1 cellular context compared by ENCODE assay signal in the genomic region with DNA sequence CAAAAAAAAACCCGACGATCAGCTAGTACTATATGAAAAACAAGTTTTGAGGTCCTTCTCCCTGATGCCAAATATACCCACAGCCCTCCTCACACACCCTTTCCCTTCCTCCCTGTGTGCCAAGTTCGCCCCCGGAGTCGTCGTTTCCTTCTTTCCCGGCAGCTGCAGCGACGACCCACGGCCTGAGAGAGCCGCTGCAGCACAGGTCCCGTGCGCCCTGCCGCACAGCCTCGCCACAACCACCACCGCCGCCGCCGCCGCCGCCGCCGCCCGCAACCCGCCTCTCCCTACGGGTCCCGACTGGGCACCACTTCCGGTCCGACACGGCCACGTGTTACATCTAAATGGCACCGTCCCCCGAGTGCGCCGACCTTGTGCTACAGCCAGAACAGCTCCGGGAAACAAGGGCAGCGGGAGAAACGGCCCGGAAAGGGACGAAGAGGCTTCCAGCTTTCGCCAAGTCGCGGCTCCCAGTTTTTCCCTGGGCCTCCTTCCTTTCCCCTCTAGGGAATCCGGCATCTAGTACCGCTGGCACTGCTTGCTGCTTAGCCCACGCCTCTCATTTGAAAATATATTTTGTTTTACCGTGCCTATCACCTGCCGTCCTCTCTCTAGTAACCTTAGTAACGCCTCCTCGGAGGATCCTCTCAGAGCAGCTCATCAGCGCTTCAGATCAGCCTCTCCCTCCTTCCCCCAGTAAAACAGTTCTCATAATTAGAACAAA.
TF ChIP-seq lines count a peak whose summit lies in the region.

A gene with protein sequence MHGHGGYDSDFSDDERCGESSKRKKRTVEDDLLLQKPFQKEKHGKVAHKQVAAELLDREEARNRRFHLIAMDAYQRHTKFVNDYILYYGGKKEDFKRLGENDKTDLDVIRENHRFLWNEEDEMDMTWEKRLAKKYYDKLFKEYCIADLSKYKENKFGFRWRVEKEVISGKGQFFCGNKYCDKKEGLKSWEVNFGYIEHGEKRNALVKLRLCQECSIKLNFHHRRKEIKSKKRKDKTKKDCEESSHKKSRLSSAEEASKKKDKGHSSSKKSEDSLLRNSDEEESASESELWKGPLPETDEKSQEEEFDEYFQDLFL (minus strand): TSS at position 315 of the 724 bp plus-strand sequence. CDS start 2,486 bp downstream, outside the sequence.

TF ChIP-seq in HepG2, 621 proteins besides CTCF, POLR2A, EP300 and RAD21 (continued from another document and continues in another):
- TF ChIP-seq NFE2L1 (CRISPR knock-in tag; IDR thresholded peaks at IDR 0.05; ENCODE audit: borderline replicate concordance) (no peak), GATAD1 (CRISPR knock-in tag; IDR thresholded peaks at IDR 0.05) (peak; percentile 96), ZSCAN12 (CRISPR knock-in tag; IDR thresholded peaks at IDR 0.05) (no peak), WIZ (CRISPR knock-in tag; IDR thresholded peaks at IDR 0.05) (peak; percentile 84; the same call in 1 of the 2 replicates), CREB1 (IDR thresholded peaks at IDR 0.05) (peak; percentile 72), CREB1 (CRISPR knock-in tag; IDR thresholded peaks at IDR 0.05) (peak; percentile 67), ZNF326 (CRISPR knock-in tag; IDR thresholded peaks at IDR 0.05; ENCODE audit: borderline replicate concordance) (no peak), REL (CRISPR knock-in tag; conservative IDR thresholded peaks at IDR 0.05) (peak; percentile 87), SRSF1 (optimal IDR thresholded peaks at IDR 0.05; ENCODE audit: low read depth, low read length) (no peak), ZNF678 (CRISPR knock-in tag; IDR thresholded peaks at IDR 0.05) (peak; percentile 47; the same call in 1 of the 2 replicates), RBM22 (optimal IDR thresholded peaks at IDR 0.05; ENCODE audit: low read length) (peak; percentile 58), BCL6 (CRISPR knock-in tag; IDR thresholded peaks at IDR 0.05) (peak; percentile 82), ZNF766 (CRISPR knock-in tag; IDR thresholded peaks at IDR 0.05; ENCODE audit: borderline replicate concordance) (peak; percentile 77; the same call in 1 of the 2 replicates), MAFG (CRISPR knock-in tag; IDR thresholded peaks at IDR 0.05) (no peak), ZSCAN25 (CRISPR knock-in tag; IDR thresholded peaks at IDR 0.05) (peak; percentile 73), NR1H2 (CRISPR knock-in tag; IDR thresholded peaks at IDR 0.05; ENCODE audit: borderline replicate concordance, low read depth) (no peak), MAFF (IDR thresholded peaks at IDR 0.05; ENCODE audit: low read depth, low read length) (no peak), PHF8 (CRISPR knock-in tag; IDR thresholded peaks at IDR 0.05) (peak; percentile 84), SMARCE1 (IDR thresholded peaks at IDR 0.05; ENCODE audit: borderline replicate concordance) (no peak), GTF3A (CRISPR knock-in tag; conservative IDR thresholded peaks at IDR 0.05) (no peak), ZFY (CRISPR knock-in tag; IDR thresholded peaks at IDR 0.05) (peak; percentile 73), PHF21A (CRISPR knock-in tag; IDR thresholded peaks at IDR 0.05) (peak; percentile 79), LCORL (IDR thresholded peaks at IDR 0.05) (no peak), LCORL (CRISPR knock-in tag; IDR thresholded peaks at IDR 0.05) (peak; percentile 79), SKI (IDR thresholded peaks at IDR 0.05; ENCODE audit: partially characterized antibody) (peak; percentile 87), ZNF17 (CRISPR knock-in tag; IDR thresholded peaks at IDR 0.05) (no peak), ZNF446 (CRISPR knock-in tag; IDR thresholded peaks at IDR 0.05) (no peak), ARNTL (CRISPR knock-in tag; IDR thresholded peaks at IDR 0.05) (peak; percentile 57; the same call in 1 of the 2 replicates), HMGA1 (CRISPR knock-in tag; conservative IDR thresholded peaks at IDR 0.05) (no peak), BRCA1 (CRISPR knock-in tag; IDR thresholded peaks at IDR 0.05) (peak; percentile 79; the same call in 1 of the 2 replicates), NPAS2 (CRISPR knock-in tag; IDR thresholded peaks at IDR 0.05; ENCODE audit: borderline replicate concordance) (no peak), ZNF546 (CRISPR knock-in tag; conservative IDR thresholded peaks at IDR 0.05) (no peak), KAT2B (IDR thresholded peaks at IDR 0.05; ENCODE audit: borderline replicate concordance, low read depth, low read length) (no peak)
- TF ChIP-seq, protein P1, sequence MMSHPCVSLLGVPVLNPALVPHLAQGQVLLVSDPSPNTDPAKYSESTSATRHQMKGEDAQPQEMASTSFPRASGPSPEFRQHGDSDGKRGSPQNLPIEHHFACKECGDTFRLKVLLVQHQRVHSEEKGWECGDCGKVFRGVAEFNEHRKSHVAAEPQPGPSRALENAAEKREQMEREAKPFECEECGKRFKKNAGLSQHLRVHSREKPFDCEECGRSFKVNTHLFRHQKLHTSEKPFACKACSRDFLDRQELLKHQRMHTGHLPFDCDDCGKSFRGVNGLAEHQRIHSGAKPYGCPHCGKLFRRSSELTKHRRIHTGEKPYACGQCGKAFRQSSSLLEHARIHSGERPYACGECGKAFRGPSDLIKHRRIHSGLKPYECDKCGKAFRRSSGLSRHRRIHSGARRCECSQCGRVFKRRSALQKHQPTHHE (CRISPR knock-in tag; IDR thresholded peaks at IDR 0.05; ENCODE audit: borderline replicate concordance): peak; percentile 77; the same call in 1 of the 2 replicates
- TF ChIP-seq, protein P2, sequence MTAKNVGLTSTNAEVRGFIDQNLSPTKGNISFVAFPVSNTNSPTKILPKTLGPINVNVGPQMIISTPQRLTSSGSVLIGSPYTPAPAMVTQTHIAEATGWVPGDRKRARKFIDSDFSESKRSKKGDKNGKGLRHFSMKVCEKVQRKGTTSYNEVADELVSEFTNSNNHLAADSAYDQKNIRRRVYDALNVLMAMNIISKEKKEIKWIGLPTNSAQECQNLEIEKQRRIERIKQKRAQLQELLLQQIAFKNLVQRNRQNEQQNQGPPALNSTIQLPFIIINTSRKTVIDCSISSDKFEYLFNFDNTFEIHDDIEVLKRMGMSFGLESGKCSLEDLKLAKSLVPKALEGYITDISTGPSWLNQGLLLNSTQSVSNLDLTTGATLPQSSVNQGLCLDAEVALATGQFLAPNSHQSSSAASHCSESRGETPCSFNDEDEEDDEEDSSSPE (CRISPR knock-in tag; IDR thresholded peaks at IDR 0.05): peak; percentile 80
- TF ChIP-seq, protein P3, sequence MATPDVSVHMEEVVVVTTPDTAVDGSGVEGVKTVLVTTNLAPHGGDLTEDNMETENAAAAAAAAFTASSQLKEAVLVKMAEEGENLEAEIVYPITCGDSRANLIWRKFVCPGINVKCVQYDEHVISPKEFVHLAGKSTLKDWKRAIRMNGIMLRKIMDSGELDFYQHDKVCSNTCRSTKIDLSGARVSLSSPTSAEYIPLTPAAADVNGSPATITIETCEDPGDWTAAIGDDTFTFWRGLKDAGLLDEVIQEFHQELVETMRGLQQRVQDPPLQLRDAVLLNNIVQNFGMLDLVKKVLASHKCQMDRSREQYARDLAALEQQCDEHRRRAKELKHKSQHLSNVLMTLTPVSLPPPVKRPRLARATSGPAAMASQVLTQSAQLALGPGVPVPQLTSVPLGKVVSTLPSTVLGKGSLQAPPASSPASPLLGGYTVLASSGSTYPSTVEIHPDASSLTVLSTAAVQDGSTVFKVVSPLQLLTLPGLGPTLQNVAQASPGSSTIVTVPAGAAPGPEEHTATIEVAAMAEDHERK (CRISPR knock-in tag; IDR thresholded peaks at IDR 0.05; ENCODE audit: low read depth): no peak
- TF ChIP-seq, protein P4, sequence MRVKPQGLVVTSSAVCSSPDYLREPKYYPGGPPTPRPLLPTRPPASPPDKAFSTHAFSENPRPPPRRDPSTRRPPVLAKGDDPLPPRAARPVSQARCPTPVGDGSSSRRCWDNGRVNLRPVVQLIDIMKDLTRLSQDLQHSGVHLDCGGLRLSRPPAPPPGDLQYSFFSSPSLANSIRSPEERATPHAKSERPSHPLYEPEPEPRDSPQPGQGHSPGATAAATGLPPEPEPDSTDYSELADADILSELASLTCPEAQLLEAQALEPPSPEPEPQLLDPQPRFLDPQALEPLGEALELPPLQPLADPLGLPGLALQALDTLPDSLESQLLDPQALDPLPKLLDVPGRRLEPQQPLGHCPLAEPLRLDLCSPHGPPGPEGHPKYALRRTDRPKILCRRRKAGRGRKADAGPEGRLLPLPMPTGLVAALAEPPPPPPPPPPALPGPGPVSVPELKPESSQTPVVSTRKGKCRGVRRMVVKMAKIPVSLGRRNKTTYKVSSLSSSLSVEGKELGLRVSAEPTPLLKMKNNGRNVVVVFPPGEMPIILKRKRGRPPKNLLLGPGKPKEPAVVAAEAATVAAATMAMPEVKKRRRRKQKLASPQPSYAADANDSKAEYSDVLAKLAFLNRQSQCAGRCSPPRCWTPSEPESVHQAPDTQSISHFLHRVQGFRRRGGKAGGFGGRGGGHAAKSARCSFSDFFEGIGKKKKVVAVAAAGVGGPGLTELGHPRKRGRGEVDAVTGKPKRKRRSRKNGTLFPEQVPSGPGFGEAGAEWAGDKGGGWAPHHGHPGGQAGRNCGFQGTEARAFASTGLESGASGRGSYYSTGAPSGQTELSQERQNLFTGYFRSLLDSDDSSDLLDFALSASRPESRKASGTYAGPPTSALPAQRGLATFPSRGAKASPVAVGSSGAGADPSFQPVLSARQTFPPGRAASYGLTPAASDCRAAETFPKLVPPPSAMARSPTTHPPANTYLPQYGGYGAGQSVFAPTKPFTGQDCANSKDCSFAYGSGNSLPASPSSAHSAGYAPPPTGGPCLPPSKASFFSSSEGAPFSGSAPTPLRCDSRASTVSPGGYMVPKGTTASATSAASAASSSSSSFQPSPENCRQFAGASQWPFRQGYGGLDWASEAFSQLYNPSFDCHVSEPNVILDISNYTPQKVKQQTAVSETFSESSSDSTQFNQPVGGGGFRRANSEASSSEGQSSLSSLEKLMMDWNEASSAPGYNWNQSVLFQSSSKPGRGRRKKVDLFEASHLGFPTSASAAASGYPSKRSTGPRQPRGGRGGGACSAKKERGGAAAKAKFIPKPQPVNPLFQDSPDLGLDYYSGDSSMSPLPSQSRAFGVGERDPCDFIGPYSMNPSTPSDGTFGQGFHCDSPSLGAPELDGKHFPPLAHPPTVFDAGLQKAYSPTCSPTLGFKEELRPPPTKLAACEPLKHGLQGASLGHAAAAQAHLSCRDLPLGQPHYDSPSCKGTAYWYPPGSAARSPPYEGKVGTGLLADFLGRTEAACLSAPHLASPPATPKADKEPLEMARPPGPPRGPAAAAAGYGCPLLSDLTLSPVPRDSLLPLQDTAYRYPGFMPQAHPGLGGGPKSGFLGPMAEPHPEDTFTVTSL (CRISPR knock-in tag; IDR thresholded peaks at IDR 0.05; ENCODE audit: borderline replicate concordance): peak; percentile 65; the same call in 1 of the 2 replicates
- TF ChIP-seq, protein P5, sequence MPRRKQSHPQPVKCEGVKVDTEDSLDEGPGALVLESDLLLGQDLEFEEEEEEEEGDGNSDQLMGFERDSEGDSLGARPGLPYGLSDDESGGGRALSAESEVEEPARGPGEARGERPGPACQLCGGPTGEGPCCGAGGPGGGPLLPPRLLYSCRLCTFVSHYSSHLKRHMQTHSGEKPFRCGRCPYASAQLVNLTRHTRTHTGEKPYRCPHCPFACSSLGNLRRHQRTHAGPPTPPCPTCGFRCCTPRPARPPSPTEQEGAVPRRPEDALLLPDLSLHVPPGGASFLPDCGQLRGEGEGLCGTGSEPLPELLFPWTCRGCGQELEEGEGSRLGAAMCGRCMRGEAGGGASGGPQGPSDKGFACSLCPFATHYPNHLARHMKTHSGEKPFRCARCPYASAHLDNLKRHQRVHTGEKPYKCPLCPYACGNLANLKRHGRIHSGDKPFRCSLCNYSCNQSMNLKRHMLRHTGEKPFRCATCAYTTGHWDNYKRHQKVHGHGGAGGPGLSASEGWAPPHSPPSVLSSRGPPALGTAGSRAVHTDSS (CRISPR knock-in tag; conservative IDR thresholded peaks at IDR 0.05): no peak
- TF ChIP-seq, protein P6, sequence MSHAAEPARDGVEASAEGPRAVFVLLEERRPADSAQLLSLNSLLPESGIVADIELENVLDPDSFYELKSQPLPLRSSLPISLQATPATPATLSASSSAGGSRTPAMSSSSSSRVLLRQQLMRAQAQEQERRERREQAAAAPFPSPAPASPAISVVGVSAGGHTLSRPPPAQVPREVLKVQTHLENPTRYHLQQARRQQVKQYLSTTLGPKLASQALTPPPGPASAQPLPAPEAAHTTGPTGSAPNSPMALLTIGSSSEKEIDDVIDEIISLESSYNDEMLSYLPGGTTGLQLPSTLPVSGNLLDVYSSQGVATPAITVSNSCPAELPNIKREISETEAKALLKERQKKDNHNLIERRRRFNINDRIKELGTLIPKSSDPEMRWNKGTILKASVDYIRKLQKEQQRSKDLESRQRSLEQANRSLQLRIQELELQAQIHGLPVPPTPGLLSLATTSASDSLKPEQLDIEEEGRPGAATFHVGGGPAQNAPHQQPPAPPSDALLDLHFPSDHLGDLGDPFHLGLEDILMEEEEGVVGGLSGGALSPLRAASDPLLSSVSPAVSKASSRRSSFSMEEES (CRISPR knock-in tag; IDR thresholded peaks at IDR 0.05): peak; percentile 63; the same call in 1 of the 2 replicates
- TF ChIP-seq, protein P7, sequence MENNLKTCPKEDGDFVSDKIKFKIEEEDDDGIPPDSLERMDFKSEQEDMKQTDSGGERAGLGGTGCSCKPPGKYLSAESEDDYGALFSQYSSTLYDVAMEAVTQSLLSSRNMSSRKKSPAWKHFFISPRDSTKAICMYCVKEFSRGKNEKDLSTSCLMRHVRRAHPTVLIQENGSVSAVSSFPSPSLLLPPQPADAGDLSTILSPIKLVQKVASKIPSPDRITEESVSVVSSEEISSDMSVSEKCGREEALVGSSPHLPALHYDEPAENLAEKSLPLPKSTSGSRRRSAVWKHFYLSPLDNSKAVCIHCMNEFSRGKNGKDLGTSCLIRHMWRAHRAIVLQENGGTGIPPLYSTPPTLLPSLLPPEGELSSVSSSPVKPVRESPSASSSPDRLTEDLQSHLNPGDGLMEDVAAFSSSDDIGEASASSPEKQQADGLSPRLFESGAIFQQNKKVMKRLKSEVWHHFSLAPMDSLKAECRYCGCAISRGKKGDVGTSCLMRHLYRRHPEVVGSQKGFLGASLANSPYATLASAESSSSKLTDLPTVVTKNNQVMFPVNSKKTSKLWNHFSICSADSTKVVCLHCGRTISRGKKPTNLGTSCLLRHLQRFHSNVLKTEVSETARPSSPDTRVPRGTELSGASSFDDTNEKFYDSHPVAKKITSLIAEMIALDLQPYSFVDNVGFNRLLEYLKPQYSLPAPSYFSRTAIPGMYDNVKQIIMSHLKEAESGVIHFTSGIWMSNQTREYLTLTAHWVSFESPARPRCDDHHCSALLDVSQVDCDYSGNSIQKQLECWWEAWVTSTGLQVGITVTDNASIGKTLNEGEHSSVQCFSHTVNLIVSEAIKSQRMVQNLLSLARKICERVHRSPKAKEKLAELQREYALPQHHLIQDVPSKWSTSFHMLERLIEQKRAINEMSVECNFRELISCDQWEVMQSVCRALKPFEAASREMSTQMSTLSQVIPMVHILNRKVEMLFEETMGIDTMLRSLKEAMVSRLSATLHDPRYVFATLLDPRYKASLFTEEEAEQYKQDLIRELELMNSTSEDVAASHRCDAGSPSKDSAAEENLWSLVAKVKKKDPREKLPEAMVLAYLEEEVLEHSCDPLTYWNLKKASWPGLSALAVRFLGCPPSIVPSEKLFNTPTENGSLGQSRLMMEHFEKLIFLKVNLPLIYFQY (CRISPR knock-in tag; IDR thresholded peaks at IDR 0.05; ENCODE audit: borderline replicate concordance): peak; percentile 69; the same call in 1 of the 2 replicates
- TF ChIP-seq, protein P8, sequence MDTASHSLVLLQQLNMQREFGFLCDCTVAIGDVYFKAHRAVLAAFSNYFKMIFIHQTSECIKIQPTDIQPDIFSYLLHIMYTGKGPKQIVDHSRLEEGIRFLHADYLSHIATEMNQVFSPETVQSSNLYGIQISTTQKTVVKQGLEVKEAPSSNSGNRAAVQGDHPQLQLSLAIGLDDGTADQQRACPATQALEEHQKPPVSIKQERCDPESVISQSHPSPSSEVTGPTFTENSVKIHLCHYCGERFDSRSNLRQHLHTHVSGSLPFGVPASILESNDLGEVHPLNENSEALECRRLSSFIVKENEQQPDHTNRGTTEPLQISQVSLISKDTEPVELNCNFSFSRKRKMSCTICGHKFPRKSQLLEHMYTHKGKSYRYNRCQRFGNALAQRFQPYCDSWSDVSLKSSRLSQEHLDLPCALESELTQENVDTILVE (CRISPR knock-in tag; IDR thresholded peaks at IDR 0.05): peak; percentile 98
